2 cellular contexts compared by ENCODE assay signal in genomic region chr22:44667276-44667675, GRCh38.
TF ChIP-seq lines count a peak whose summit lies in the region.

No MANE protein-coding gene starts in this region.

TF ChIP-seq in liver, 16 proteins besides CTCF, POLR2A, EP300 and RAD21:
- TF ChIP-seq EGR1 (IDR thresholded peaks at IDR 0.05; ENCODE audit: low read depth in 2 of 2) (no peak), FOXA1 (IDR thresholded peaks at IDR 0.05) (no peak), NR2F2 (IDR thresholded peaks at IDR 0.05) (no peak), JUND (IDR thresholded peaks at IDR 0.05) (no peak), GABPA (IDR thresholded peaks at IDR 0.05 in 1 of 2, conservative IDR thresholded peaks at IDR 0.05 in 1 of 2) (no peak), TAF1 (conservative IDR thresholded peaks at IDR 0.05) (no peak), RXRA (IDR thresholded peaks at IDR 0.05) (no peak), YY1 (IDR thresholded peaks at IDR 0.05) (no peak), FOXA2 (IDR thresholded peaks at IDR 0.05) (no peak), REST (IDR thresholded peaks at IDR 0.05) (no peak), ATF3 (IDR thresholded peaks at IDR 0.05) (no peak), HNF4A (conservative IDR thresholded peaks at IDR 0.05) (no peak), ZBTB33 (IDR thresholded peaks at IDR 0.05) (no peak), MAX (IDR thresholded peaks at IDR 0.05) (no peak), SP1 (IDR thresholded peaks at IDR 0.05) (no peak)

TF ChIP-seq in HepG2, 621 proteins besides CTCF, POLR2A, EP300 and RAD21:
- TF ChIP-seq BHLHE40 (IDR thresholded peaks at IDR 0.05; ENCODE audit: low read length) = no peak
- TF ChIP-seq ZNF562 (CRISPR knock-in tag; IDR thresholded peaks at IDR 0.05; ENCODE audit: borderline replicate concordance) = no peak
- TF ChIP-seq NR3C1 (CRISPR knock-in tag; IDR thresholded peaks at IDR 0.05) = no peak
- TF ChIP-seq ZNF460 (CRISPR knock-in tag; IDR thresholded peaks at IDR 0.05; ENCODE audit: borderline replicate concordance) = no peak
- TF ChIP-seq ARID2 (CRISPR knock-in tag; IDR thresholded peaks at IDR 0.05; ENCODE audit: borderline replicate concordance) = no peak
- no peak for TF ChIP-seq ZNF605 (CRISPR knock-in tag; IDR thresholded peaks at IDR 0.05)
- TF ChIP-seq DBP (CRISPR knock-in tag; IDR thresholded peaks at IDR 0.05; ENCODE audit: not compliant biosample characterization) = no peak
- no peak for TF ChIP-seq ARID3A (IDR thresholded peaks at IDR 0.05; ENCODE audit: low read depth, low read length)
- TF ChIP-seq SPEN (CRISPR knock-in tag; IDR thresholded peaks at IDR 0.05; ENCODE audit: low read depth) = no peak
- TF ChIP-seq CREBL2 (CRISPR knock-in tag; IDR thresholded peaks at IDR 0.05; ENCODE audit: borderline replicate concordance) = no peak
- no peak for TF ChIP-seq XBP1 (CRISPR knock-in tag; IDR thresholded peaks at IDR 0.05)
- TF ChIP-seq FOSL2 (CRISPR knock-in tag; IDR thresholded peaks at IDR 0.05) = no peak
- no peak for TF ChIP-seq SNRNP70 (IDR thresholded peaks at IDR 0.05; ENCODE audit: low read depth, low read length)
- no peak for TF ChIP-seq KDM2A (CRISPR knock-in tag; IDR thresholded peaks at IDR 0.05; ENCODE audit: borderline replicate concordance, low read depth)
- TF ChIP-seq CBFB (CRISPR knock-in tag; IDR thresholded peaks at IDR 0.05) = no peak
- TF ChIP-seq SKIL (CRISPR knock-in tag; IDR thresholded peaks at IDR 0.05; ENCODE audit: borderline replicate concordance) = no peak
- no peak for TF ChIP-seq ERF (CRISPR knock-in tag; IDR thresholded peaks at IDR 0.05)
- no peak for TF ChIP-seq KAT2B (IDR thresholded peaks at IDR 0.05; ENCODE audit: borderline replicate concordance, low read depth, low read length)
- no peak for TF ChIP-seq SMARCC2 (IDR thresholded peaks at IDR 0.05)
- TF ChIP-seq CBX2 (IDR thresholded peaks at IDR 0.05; ENCODE audit: low read depth, low read length) = no peak
- no peak for TF ChIP-seq CBX2 (CRISPR knock-in tag; IDR thresholded peaks at IDR 0.05; ENCODE audit: low read depth)
